ENCODE assay signal across 22 cellular contexts in genomic region chr10:70433581-70434280, GRCh38. TPM values are rescaled to one million over a fixed set of nuclear protein-coding genes. Genes with fewer than 3 reads are reported as not detected.
DNase-seq lines count a peak whose midpoint lies in the region; ATAC-seq and TF ChIP-seq lines count a peak whose summit lies in the region.
"Had no signal": no experiment of that assay in that cellular context is flagged by ENCODE, and none has a peak within 500 bp of the region (broad histone marks: within the 10 kb centered on the region; RNA-seq: fewer than 3 reads in every experiment).

No MANE protein-coding gene starts in this region.

- DNase-seq in BE2C (peak; percentile 39), GM04504 (ENCODE audit: low read depth) (peak; percentile 10), fibroblast of lung (ENCODE audit: low read depth in 2 of 2) (peak in 1 of 2 donors; percentile 24), trophoblast cell (peak; percentile 3 to 65), posterior vena cava (ENCODE audit: low spot score) (no peak)
- DNase-seq in stimulated activated CD8-positive, alpha-beta memory T cell treated with anti-CD3 and anti-CD28 coated beads, Interleukin-4, amount 100 ng/mL, for 48 hours: no peak
- DNase-seq: activated CD4-positive, alpha-beta T cell treated with anti-CD3 and anti-CD28 coated beads for 48 hours; activated naive CD8-positive, alpha-beta T cell treated with anti-CD3 and anti-CD28 coated beads, Interleukin-2, amount 10 ng/mL, durations not matched to agents 7 days and 5 days; activated T-cell treated with anti-CD3 and anti-CD28 coated beads for 4 hours; caudate nucleus; DMS 273 treated with DMSO at 0.1 percent for 48 hours; effector CD4-positive, alpha-beta T cell; esophagus squamous epithelium; hippocampal formation; NCI-H1092 had no signal

- H3K9me3 ChIP-seq in BE2C (no peaks in the 10 kb centered on the region), fibroblast of lung (ENCODE audit: control insufficient read depth, insufficient read depth, low read depth, low read length) (no peaks in the 10 kb centered on the region), trophoblast cell (ENCODE audit: insufficient read depth, low read depth, low read length) (no peaks in the 10 kb centered on the region)
- H3K9me3 ChIP-seq: esophagus squamous epithelium had no signal

- no peak overlapping the region for H2BK12ac ChIP-seq in trophoblast cell (ENCODE audit: low read length)

- no peak overlapping the region for H3K4me3 ChIP-seq in BE2C (ENCODE audit: low read depth, low read length)
- H3K4me3 ChIP-seq in fibroblast of lung (replicated peaks in 1 of 4; ENCODE audit: control extremely low read depth in 1 of 4, insufficient read depth in 1 of 4, low read depth in 3 of 4, low read length in 4 of 4): no peak overlapping the region
- H3K4me3 ChIP-seq in trophoblast cell (ENCODE audit: low read depth, low read length): no peak overlapping the region
- H3K4me3 ChIP-seq: esophagus squamous epithelium, neural progenitor cell had no signal

- H3K4ac ChIP-seq in trophoblast cell (ENCODE audit: low read depth, low read length): no peak overlapping the region

- H4K12ac ChIP-seq in trophoblast cell (ENCODE audit: low read depth, low read length): no peak overlapping the region

- H3K79me1 ChIP-seq in trophoblast cell (ENCODE audit: low read length): no peaks in the 10 kb centered on the region

- H3K79me2 ChIP-seq in fibroblast of lung (ENCODE audit: control insufficient read depth, insufficient read depth, low read length): no peaks in the 10 kb centered on the region
- H3K79me2 ChIP-seq in trophoblast cell (ENCODE audit: control insufficient read depth, insufficient read depth, low read length, poor library complexity): no peaks in the 10 kb centered on the region

- H3K9ac ChIP-seq in fibroblast of lung (ENCODE audit: insufficient read depth, low read length) (no peak overlapping the region), trophoblast cell (ENCODE audit: low read length) (no peak overlapping the region)
- H3K9ac ChIP-seq: KMS-11, neural progenitor cell had no signal

- no peak overlapping the region for H2BK5ac ChIP-seq in trophoblast cell (ENCODE audit: low read depth, low read length, poor library complexity)

- H3K27me3 ChIP-seq in BE2C (no peaks in the 10 kb centered on the region), fibroblast of lung (ENCODE audit: control insufficient read depth, insufficient read depth, low read length) (no peaks in the 10 kb centered on the region), trophoblast cell (ENCODE audit: insufficient read depth, low read length) (no peaks in the 10 kb centered on the region)

- no peaks in the 10 kb centered on the region for H4K20me1 ChIP-seq in fibroblast of lung (ENCODE audit: control insufficient read depth, extremely low read depth, insufficient read depth, low read length)

- no peak overlapping the region for H2BK120ac ChIP-seq in trophoblast cell (ENCODE audit: insufficient read depth, low read length, poor library complexity)

- WGBS in trophoblast cell (ENCODE audit: extremely low coverage, insufficient coverage, insufficient read length): no CpG with 5 or more reads among the region's 9 CpGs

- H2AFZ ChIP-seq in fibroblast of lung (ENCODE audit: low read length) (no peak overlapping the region), trophoblast cell (ENCODE audit: insufficient read depth, low read length, poor library complexity) (no peak overlapping the region)
- H2AFZ ChIP-seq: neural progenitor cell had no signal

- no peak for TF ChIP-seq CTCF in BE2C (IDR thresholded peaks at IDR 0.05; ENCODE audit: low read depth, low read length)
- TF ChIP-seq CTCF in fibroblast of lung (conservative IDR thresholded peaks at IDR 0.05 in 1 of 2, IDR thresholded peaks at IDR 0.05 in 1 of 2; ENCODE audit: low read depth in 1 of 2, low read length in 2 of 2): no peak

- ATAC-seq in HG03196 (IDR thresholded peaks at IDR 0.05; ENCODE audit: unreplicated experiment) (no peak), GM19452 (IDR thresholded peaks at IDR 0.05; ENCODE audit: unreplicated experiment) (no peak)
- ATAC-seq: SK-N-SH treated with all-trans-retinoic acid at 6 μM for 48 hours had no signal

- no peak overlapping the region for H2AK5ac ChIP-seq in trophoblast cell (ENCODE audit: low read length)

- peaks cover 7% of the 10 kb centered on the region; the same call in 1 of the 2 replicates for H3K36me3 ChIP-seq in BE2C
- H3K36me3 ChIP-seq in fibroblast of lung (ENCODE audit: control insufficient read depth, insufficient read depth, low read length): peaks cover under 1% of the 10 kb centered on the region
- peaks cover 5 to 14% of the 10 kb centered on the region in 2 experiments for H3K36me3 ChIP-seq in trophoblast cell (ENCODE audit: control insufficient read depth in 1 of 2, insufficient read depth in 2 of 2, low read length in 2 of 2)
- H3K36me3 ChIP-seq: neural progenitor cell had no signal

- H4K91ac ChIP-seq in trophoblast cell (ENCODE audit: low read depth, low read length): no peak overlapping the region

- no peak overlapping the region for H3K14ac ChIP-seq in trophoblast cell (ENCODE audit: low read length)

- no peak overlapping the region for H3K23ac ChIP-seq in trophoblast cell (ENCODE audit: low read length)

- H3K27ac ChIP-seq in fibroblast of lung (ENCODE audit: insufficient read depth, low read length) (peak overlapping the region; percentile 3), trophoblast cell (ENCODE audit: low read depth, low read length) (no peak overlapping the region)
- H3K27ac ChIP-seq: KMS-11, neural progenitor cell had no signal

- H3K18ac ChIP-seq in trophoblast cell (ENCODE audit: low read length): no peak overlapping the region

- H3K4me2 ChIP-seq in fibroblast of lung (ENCODE audit: extremely low read depth, insufficient read depth, low read length) (no peak overlapping the region), trophoblast cell (ENCODE audit: low read length) (no peak overlapping the region)
- H3K4me2 ChIP-seq: KMS-11, neural progenitor cell had no signal

- intact Hi-C loops in posterior vena cava (cut with DNase I): no loop called here

- H4K8ac ChIP-seq in trophoblast cell (ENCODE audit: low read depth, low read length): no peak overlapping the region

- no peaks in the 10 kb centered on the region for H3K4me1 ChIP-seq in BE2C
- H3K4me1 ChIP-seq in fibroblast of lung (ENCODE audit: control insufficient read depth, extremely low read depth, insufficient read depth, low read length): peaks cover 15% of the 10 kb centered on the region
- H3K4me1 ChIP-seq in trophoblast cell (ENCODE audit: control insufficient read depth in 1 of 2, insufficient read depth in 2 of 2, low read length in 2 of 2): peaks cover 0 to 2% of the 10 kb centered on the region in 2 experiments

RNA-seq across cellular contexts. Expression of gene NODAL, which starts 7.8 kb away (rescaled TPM):
- not detected for polyA plus RNA-seq in BE2C (2012; ENCODE audit: insufficient read depth, insufficient read length, low read depth)
- total RNA-seq in fibroblast of lung (not detected in 2 replicates), posterior vena cava (not detected)
- polyA plus RNA-seq in fibroblast of lung: not detected in 2 replicates
- polyA plus RNA-seq in fibroblast of lung (2012): not detected in 2 replicates
- not detected in 2 replicates for polyA minus RNA-seq in fibroblast of lung (ENCODE audit: low replicate concordance)
- polyA plus RNA-seq in trophoblast cell (2013): 0.15 and 0.26 TPM in 2 replicates
- total RNA-seq: activated naive CD8-positive, alpha-beta T cell treated with anti-CD3 and anti-CD28 coated beads, Interleukin-2, amount 10 ng/mL, durations not matched to agents 7 days and 5 days; B cell; esophagus squamous epithelium; mesothelial cell of epicardium had no signal

RNA-seq across cellular contexts. Expression of gene EIF4EBP2, which starts 29.8 kb away (rescaled TPM):
- 20.9 TPM for polyA plus RNA-seq in BE2C (2012; ENCODE audit: insufficient read depth, insufficient read length, low read depth)
- total RNA-seq in fibroblast of lung (18.0 and 21.8 TPM in 2 replicates), posterior vena cava (10 to 100 TPM; 50.1 to 55.5 TPM)
- 41.5 and 44.9 TPM in 2 replicates for polyA plus RNA-seq in fibroblast of lung
- polyA plus RNA-seq in fibroblast of lung (2012): 25.9 and 30.3 TPM in 2 replicates
- polyA minus RNA-seq in fibroblast of lung (ENCODE audit: low replicate concordance): 25.6 and 26.2 TPM in 2 replicates
- 71.6 and 73.5 TPM in 2 replicates for polyA plus RNA-seq in trophoblast cell (2013)

RNA-seq across cellular contexts. Expression of gene PALD1, which starts 44.8 kb away (rescaled TPM):
- 10.1 TPM for polyA plus RNA-seq in BE2C (2012; ENCODE audit: insufficient read depth, insufficient read length, low read depth)
- total RNA-seq in fibroblast of lung (0.26 and 0.33 TPM in 2 replicates), posterior vena cava (1 to 10 TPM; 6.7 to 7.4 TPM)
- 0.09 and 0.41 TPM in 2 replicates for polyA plus RNA-seq in fibroblast of lung
- polyA plus RNA-seq in fibroblast of lung (2012): 0.16 and 0.62 TPM in 2 replicates
- 1.9 TPM in 1 of 2 replicates, not detected in the other for polyA minus RNA-seq in fibroblast of lung (ENCODE audit: low replicate concordance)
- 0.01 and 0.04 TPM in 2 replicates for polyA plus RNA-seq in trophoblast cell (2013)

RNA-seq across cellular contexts. Expression of gene LRRC20, which starts 51.3 kb away (rescaled TPM):
- polyA plus RNA-seq in BE2C (2012; ENCODE audit: insufficient read depth, insufficient read length, low read depth): 7.2 TPM
- total RNA-seq in fibroblast of lung: 6.4 and 8.8 TPM in 2 replicates
- 8.4 and 13.2 TPM in 2 replicates for polyA plus RNA-seq in fibroblast of lung
- 7.5 and 12.4 TPM in 2 replicates for polyA plus RNA-seq in fibroblast of lung (2012)
- 18.1 and 18.6 TPM in 2 replicates for polyA minus RNA-seq in fibroblast of lung (ENCODE audit: low replicate concordance)
- 2.2 and 2.3 TPM in 2 replicates for polyA plus RNA-seq in trophoblast cell (2013)
- 1 to 10 TPM; 3.1 to 3.9 TPM for total RNA-seq in posterior vena cava

Comparison
In these comparisons a context has a peak if more than half of its experiments do, and no peak if none do; other contexts are left out.
1. DNase-seq: peak in BE2C (single experiment), GM04504 (single experiment) and trophoblast cell (2 of 2); none in stimulated activated CD8-positive, alpha-beta memory T cell treated with anti-CD3 and anti-CD28 coated beads, Interleukin-4, amount 100 ng/mL, for 48 hours (single experiment) and posterior vena cava (single experiment).